ENCODE assay signal across 8 cellular contexts in the genomic region with DNA sequence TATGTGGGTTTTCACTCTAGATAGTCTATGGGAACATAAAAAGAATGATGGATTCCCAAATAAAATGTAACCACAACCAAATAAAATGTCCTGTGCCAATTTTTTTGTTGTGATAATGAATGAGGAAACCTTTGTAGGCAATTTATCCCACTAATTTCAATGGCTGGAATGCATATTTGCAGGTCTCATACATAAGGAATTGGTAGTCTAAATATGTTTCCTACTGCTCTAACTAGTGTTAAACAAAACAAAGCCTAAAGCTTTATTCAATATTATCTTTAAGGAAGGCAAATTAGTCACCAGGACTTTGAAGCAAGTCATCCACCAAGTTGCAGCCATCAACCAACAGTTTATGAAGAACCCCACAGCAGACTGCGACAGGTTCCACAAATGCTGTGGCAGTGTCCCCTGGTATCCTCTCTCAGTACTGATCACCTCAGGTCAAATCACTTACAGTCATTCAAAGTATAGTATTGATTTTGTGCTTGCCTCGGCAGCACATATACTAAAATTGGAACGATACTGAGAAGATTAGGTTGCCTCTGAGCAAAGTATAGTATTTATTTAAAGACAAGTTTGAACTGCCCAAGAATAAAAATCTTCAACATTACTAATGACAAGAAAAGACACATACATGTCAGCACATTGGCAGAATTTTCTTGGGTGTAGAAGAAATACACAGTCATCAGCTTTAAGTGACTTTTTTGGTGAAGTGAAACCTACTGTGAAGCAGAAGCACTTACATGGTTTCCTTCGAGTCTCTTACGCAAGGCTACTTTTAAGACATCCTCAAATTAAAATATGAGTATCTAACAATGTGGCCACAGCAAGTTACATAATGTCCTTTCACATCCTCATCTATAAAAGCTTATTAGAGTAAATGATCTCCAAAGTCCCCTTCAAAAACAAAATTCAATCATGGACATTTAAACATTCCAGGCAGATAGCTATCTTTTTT.
DNase-seq lines count a peak whose midpoint lies in the region; ATAC-seq, FAIRE-seq and TF ChIP-seq lines count a peak whose summit lies in the region.

No MANE protein-coding gene starts in this region.

- ATAC-seq in HG02938 (IDR thresholded peaks at IDR 0.05; ENCODE audit: unreplicated experiment), result peak; percentile 75
- peak; percentile 94 for ATAC-seq in stimulated activated memory B cell treated with anti-CD40 and anti-IgM and Interleukin-4, amounts not matched to agents 10 μg/mL and 1 μg/mL and 100 μg/mL, for 72 hours

- H3K27ac Mint-ChIP-seq in stimulated activated memory B cell treated with anti-CD40 and anti-IgM and Interleukin-4, amounts not matched to agents 10 μg/mL and 1 μg/mL and 100 μg/mL, for 72 hours, result peak overlapping the region; percentile 46
- H3K27ac Mint-ChIP-seq in nephron progenitor cell, result no peak overlapping the region

- DNase-seq in GM19239 (ENCODE audit: insufficient read length, low spot score) (no peak), SIG-M5 treated with dmso at 0.1 percent for 504 hours (lab: John Stamatoyannopoulos, UW; ENCODE audit: unreplicated experiment) (peak; percentile 98), erythroblast (lab: John Stamatoyannopoulos, UW) (no peak), nephron progenitor cell (no peak)
- DNase-seq in effector CD4-positive, alpha-beta T cell, result no peak
- DNase-seq in activated T-cell treated with anti-CD3 and anti-CD28 coated beads, Interleukin-2, amount 50 U/mL, for 48 hours, result no peak

- peak; percentile 90 for FAIRE-seq in GM19239 (lab: Jason Lieb, UNC)

- no peaks in the 10 kb centered on the region for H3K27me3 Mint-ChIP-seq in stimulated activated memory B cell treated with anti-CD40 and anti-IgM and Interleukin-4, amounts not matched to agents 10 μg/mL and 1 μg/mL and 100 μg/mL, for 72 hours
- no peaks in the 10 kb centered on the region for H3K27me3 Mint-ChIP-seq in nephron progenitor cell (ENCODE audit: low read depth, poor library complexity)

- no peak for TF ChIP-seq CTCF in nephron progenitor cell (IDR thresholded peaks at IDR 0.05)

- no peak for TF ChIP-seq POLR2A in erythroblast (IDR thresholded peaks at IDR 0.05; ENCODE audit: low read length)

- H3K4me1 Mint-ChIP-seq in stimulated activated memory B cell treated with anti-CD40 and anti-IgM and Interleukin-4, amounts not matched to agents 10 μg/mL and 1 μg/mL and 100 μg/mL, for 72 hours, result peaks cover 29% of the 10 kb centered on the region
- H3K4me1 Mint-ChIP-seq in nephron progenitor cell, result peaks cover 40% of the 10 kb centered on the region

- no peak overlapping the region for H3K4me3 Mint-ChIP-seq in stimulated activated memory B cell treated with anti-CD40 and anti-IgM and Interleukin-4, amounts not matched to agents 10 μg/mL and 1 μg/mL and 100 μg/mL, for 72 hours
- H3K4me3 Mint-ChIP-seq in nephron progenitor cell, result no peak overlapping the region

- no peaks in the 10 kb centered on the region for H3K9me3 Mint-ChIP-seq in stimulated activated memory B cell treated with anti-CD40 and anti-IgM and Interleukin-4, amounts not matched to agents 10 μg/mL and 1 μg/mL and 100 μg/mL, for 72 hours
- H3K9me3 Mint-ChIP-seq in nephron progenitor cell, result no peaks in the 10 kb centered on the region

- no peaks in the 10 kb centered on the region for H3K36me3 Mint-ChIP-seq in stimulated activated memory B cell treated with anti-CD40 and anti-IgM and Interleukin-4, amounts not matched to agents 10 μg/mL and 1 μg/mL and 100 μg/mL, for 72 hours
- H3K36me3 Mint-ChIP-seq in nephron progenitor cell (ENCODE audit: low read depth), result no peaks in the 10 kb centered on the region
